Comparison of ENCODE assay signal across 15 cellular contexts in genomic region chr9:120853198-120853597, GRCh38.
"Had no signal": no experiment of that assay in that cellular context is flagged by ENCODE, and none has a peak within 500 bp of the region (broad histone marks: within the 10 kb centered on the region; RNA-seq: fewer than 3 reads in every experiment).

No MANE protein-coding gene starts in this region.

- H3K36me3 Mint-ChIP-seq: natural killer cell treated with Interleukin-12 subunit alpha and Interleukin-12 subunit beta and Interleukin-15 and Interleukin-18, amount 100 ng/mL, for 72 hours had no signal

- H3K9me3 ChIP-seq: lower lobe of right lung, tibial artery had no signal

- DNase-seq: activated gamma-delta T cell treated with Interleukin-2 at 50 U/mL for 16 hours; activated naive CD8-positive, alpha-beta T cell treated with anti-CD3 and anti-CD28 coated beads, Interleukin-2, amount 10 ng/mL, durations not matched to agents 7 days and 5 days; activated T-cell treated with anti-CD3 and anti-CD28 coated beads, Interleukin-2, amount 50 U/mL, for 4 hours; hypothalamus; left colon; lower lobe of right lung; stimulated activated naive CD8-positive, alpha-beta T cell treated with anti-CD3 and anti-CD28 coated beads, Interleukin-15, Interleukin-2, amounts not matched to agents 100 U/mL and 50 U/mL, for 24 hours; substantia nigra; tibial artery had no signal

- H3K9me3 Mint-ChIP-seq: activated naive CD8-positive, alpha-beta T cell treated with anti-CD3 and anti-CD28 coated beads, Interleukin-2, amount 10 ng/mL, durations not matched to agents 7 days and 5 days; activated T-cell treated with anti-CD3 and anti-CD28 coated beads, Interleukin-2, amount 50 U/mL, for 4 hours; central memory CD8-positive, alpha-beta T cell; natural killer cell treated with Interleukin-12 subunit alpha and Interleukin-12 subunit beta and Interleukin-15 and Interleukin-18, amount 100 ng/mL, for 72 hours had no signal

- ATAC-seq: activated CD4-positive, CD25-positive, alpha-beta regulatory T cell treated with anti-CD3 and anti-CD28 coated beads, Interleukin-2, amount 50 U/mL, for 24 hours; activated T-cell treated with anti-CD3 and anti-CD28 coated beads, Interleukin-2, amount 50 U/mL, for 4 hours; left colon; lower lobe of right lung; natural killer cell treated with Interleukin-12 subunit alpha and Interleukin-12 subunit beta and Interleukin-15 and Interleukin-18, amount 100 ng/mL, for 72 hours; stimulated activated naive CD8-positive, alpha-beta T cell treated with anti-CD3 and anti-CD28 coated beads, Interleukin-15, Interleukin-2, amounts not matched to agents 100 U/mL and 50 U/mL, for 24 hours had no signal

- H3K27ac Mint-ChIP-seq: activated naive CD8-positive, alpha-beta T cell treated with anti-CD3 and anti-CD28 coated beads, Interleukin-2, amount 10 ng/mL, durations not matched to agents 7 days and 5 days had no signal

- H3K27me3 ChIP-seq: tibial artery had no signal

- H3K27ac ChIP-seq: coronary artery, lower lobe of right lung, tibial artery had no signal

- H3K4me3 ChIP-seq: coronary artery, lower lobe of right lung, tibial artery had no signal

- H3K4me1 ChIP-seq: lower lobe of right lung, tibial artery had no signal

- FAIRE-seq: endometrium, frontal cortex had no signal

- H3K27me3 Mint-ChIP-seq: activated naive CD8-positive, alpha-beta T cell treated with anti-CD3 and anti-CD28 coated beads, Interleukin-2, amount 10 ng/mL, durations not matched to agents 7 days and 5 days; central memory CD8-positive, alpha-beta T cell; natural killer cell treated with Interleukin-12 subunit alpha and Interleukin-12 subunit beta and Interleukin-15 and Interleukin-18, amount 100 ng/mL, for 72 hours had no signal

- H3K4me3 Mint-ChIP-seq: activated naive CD8-positive, alpha-beta T cell treated with anti-CD3 and anti-CD28 coated beads, Interleukin-2, amount 10 ng/mL, durations not matched to agents 7 days and 5 days; activated T-cell treated with anti-CD3 and anti-CD28 coated beads, Interleukin-2, amount 50 U/mL, for 4 hours; central memory CD8-positive, alpha-beta T cell; natural killer cell treated with Interleukin-12 subunit alpha and Interleukin-12 subunit beta and Interleukin-15 and Interleukin-18, amount 100 ng/mL, for 72 hours had no signal
